16 cellular contexts compared by ENCODE assay signal in the genomic region with DNA sequence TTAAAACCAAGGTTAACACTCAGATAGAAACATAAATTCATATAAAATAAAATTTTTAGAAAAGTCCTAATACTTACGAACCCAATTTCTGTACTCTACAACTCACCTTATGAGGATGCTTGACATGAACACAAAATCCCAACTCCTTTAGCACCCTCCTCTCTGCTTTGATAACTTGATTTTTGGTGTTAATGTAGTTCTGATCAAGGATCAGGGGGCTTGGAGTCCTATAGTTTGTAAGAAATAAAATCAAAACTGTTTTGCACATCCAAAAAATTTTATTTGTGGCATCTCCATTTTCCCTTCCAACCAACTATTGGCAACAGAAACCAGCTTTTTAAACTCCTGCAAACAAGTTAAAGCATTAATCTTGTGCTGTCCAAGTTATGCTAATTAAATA.
"Had no signal": no experiment of that assay in that cellular context is flagged by ENCODE, and none has a peak within 500 bp of the region (broad histone marks: within the 10 kb centered on the region; RNA-seq: fewer than 3 reads in every experiment).

No MANE protein-coding gene starts in this region.

- ATAC-seq: gastroesophageal sphincter had no signal

- H3K4me3 ChIP-seq: gastroesophageal sphincter, left ventricle myocardium inferior, ovary had no signal

- H3K9me3 ChIP-seq: gastroesophageal sphincter, left ventricle myocardium inferior, ovary had no signal

- H3K27me3 Mint-ChIP-seq: central memory CD8-positive, alpha-beta T cell had no signal

- H3K27ac ChIP-seq: epithelial cell of prostate, left ventricle myocardium inferior, ovary had no signal

- H3K27me3 ChIP-seq: gastroesophageal sphincter, ovary had no signal

- H3K36me3 ChIP-seq: ovary had no signal

- DNase-seq: activated CD4-positive, CD25-positive, alpha-beta regulatory T cell treated with anti-CD3 and anti-CD28 coated beads, Interleukin-2, amount 50 U/mL, for 72 hours; activated gamma-delta T cell; amygdala; cortex of kidney; effector memory CD4-positive, alpha-beta T cell; left ventricle myocardium inferior; mesendoderm; ovary; stimulated activated CD4-positive, alpha-beta T cell treated with anti-CD3 and anti-CD28 coated beads, Interleukin-4, amount 100 ng/mL, for 1 hour; stimulated activated CD8-positive, alpha-beta memory T cell treated with anti-CD3 and anti-CD28 coated beads, Interleukin-4, amount 100 ng/mL, for 48 hours; SW 1271 had no signal

- H3K9me3 Mint-ChIP-seq: brain; central memory CD8-positive, alpha-beta T cell had no signal

- FAIRE-seq: keratinocyte had no signal
